ENCODE assay signal across 1 cellular context in genomic region chr11:24779791-24780190, GRCh38.
TF ChIP-seq lines count a peak whose summit lies in the region.

No MANE protein-coding gene starts in this region.

TF ChIP-seq in IMR-90, 13 proteins besides CTCF, POLR2A, EP300 and RAD21 (continued from another document):
- no peak for TF ChIP-seq ELK1 (IDR thresholded peaks at IDR 0.05; ENCODE audit: borderline replicate concordance, low read depth, low read length)
TF ChIP-seq in IMR-90: peak in this region for 0.
